ENCODE assay signal across 10 cellular contexts in genomic region chr11:122803306-122803705, GRCh38. TPM values are rescaled to one million over a fixed set of nuclear protein-coding genes. Genes with fewer than 3 reads are reported as not detected.
A peak's percentile ranks its signal among the peaks of the same experiment; 100 is the strongest.
DNase-seq lines count a peak whose midpoint lies in the region; ATAC-seq and TF ChIP-seq lines count a peak whose summit lies in the region.
"Had no signal": no experiment of that assay in that cellular context is flagged by ENCODE, and none has a peak within 500 bp of the region (broad histone marks: within the 10 kb centered on the region; RNA-seq: fewer than 3 reads in every experiment).

No MANE protein-coding gene starts in this region.

- no peak for TF ChIP-seq CTCF in fibroblast of villous mesenchyme (IDR thresholded peaks at IDR 0.05; ENCODE audit: insufficient read depth, low read depth, low read length)
- TF ChIP-seq CTCF in suprapubic skin (IDR thresholded peaks at IDR 0.05): no peak

- WGBS in suprapubic skin: 35% methylated on average over 2 of the region's 2 CpGs

- H3K27ac Mint-ChIP-seq in activated naive CD8-positive, alpha-beta T cell treated with anti-CD3 and anti-CD28 coated beads, Interleukin-2, amount 10 ng/mL, durations not matched to agents 7 days and 5 days: peak overlapping the region; percentile 18

- peak overlapping the region; percentile 41 for H3K27ac ChIP-seq in suprapubic skin
- H3K27ac ChIP-seq: pancreas had no signal

- no peaks in the 10 kb centered on the region for H3K27me3 Mint-ChIP-seq in activated naive CD8-positive, alpha-beta T cell treated with anti-CD3 and anti-CD28 coated beads, Interleukin-2, amount 10 ng/mL, durations not matched to agents 7 days and 5 days

- no peak overlapping the region for H3K4me3 Mint-ChIP-seq in activated naive CD8-positive, alpha-beta T cell treated with anti-CD3 and anti-CD28 coated beads, Interleukin-2, amount 10 ng/mL, durations not matched to agents 7 days and 5 days

- no peak overlapping the region for H3K4me3 ChIP-seq in fibroblast of villous mesenchyme (ENCODE audit: low read depth, low read length)
- H3K4me3 ChIP-seq in suprapubic skin: no peak overlapping the region
- H3K4me3 ChIP-seq: pancreas had no signal

- peaks cover 12% of the 10 kb centered on the region for H3K4me1 Mint-ChIP-seq in activated naive CD8-positive, alpha-beta T cell treated with anti-CD3 and anti-CD28 coated beads, Interleukin-2, amount 10 ng/mL, durations not matched to agents 7 days and 5 days

- TF ChIP-seq EP300 in suprapubic skin (IDR thresholded peaks at IDR 0.05): no peak

- no peaks in the 10 kb centered on the region for H3K36me3 ChIP-seq in suprapubic skin
- H3K36me3 ChIP-seq: pancreas had no signal

- H3K27me3 ChIP-seq in suprapubic skin: no peaks in the 10 kb centered on the region
- H3K27me3 ChIP-seq: pancreas had no signal

- H3K9me3 ChIP-seq in suprapubic skin: no peaks in the 10 kb centered on the region
- H3K9me3 ChIP-seq: pancreas had no signal

- no peak for TF ChIP-seq POLR2A in suprapubic skin (IDR thresholded peaks at IDR 0.05)

- CTCF ChIA-PET in HEK293T (lab: Yijun Ruan, JAX): no interaction called here

- no peak for ATAC-seq in activated naive CD8-positive, alpha-beta T cell treated with anti-CD3 and anti-CD28 coated beads, Interleukin-2, amount 10 ng/mL, durations not matched to agents 7 days and 5 days (ENCODE audit: low read depth)
- ATAC-seq: pancreas had no signal

- POLR2A ChIA-PET in activated naive CD8-positive, alpha-beta T cell treated with anti-CD3 and anti-CD28 coated beads, Interleukin-2, amount 10 ng/mL, durations not matched to agents 7 days and 5 days (lab: Charles Lee): no interaction called here
- POLR2A ChIA-PET in HEK293T (lab: Yijun Ruan, JAX): no interaction called here

- H3K36me3 Mint-ChIP-seq in activated naive CD8-positive, alpha-beta T cell treated with anti-CD3 and anti-CD28 coated beads, Interleukin-2, amount 10 ng/mL, durations not matched to agents 7 days and 5 days: peaks cover 16% of the 10 kb centered on the region

- H3K4me1 ChIP-seq in suprapubic skin: peaks cover 27% of the 10 kb centered on the region
- H3K4me1 ChIP-seq: pancreas had no signal

- H3K9me3 Mint-ChIP-seq in activated naive CD8-positive, alpha-beta T cell treated with anti-CD3 and anti-CD28 coated beads, Interleukin-2, amount 10 ng/mL, durations not matched to agents 7 days and 5 days: no peaks in the 10 kb centered on the region

- DNase-seq in HCEC 1CT (peak; percentile 49), fibroblast of villous mesenchyme (ENCODE audit: low read depth) (peak; percentile 56), suprapubic skin (ENCODE audit: low spot score in 2 of 2) (no peak), HEK293T (ENCODE audit: extremely low spot score) (no peak), NCI-H82 treated with DMSO at 0.1 percent for 48 hours (lab: John Stamatoyannopoulos, UW; ENCODE audit: unreplicated experiment) (no peak)
- DNase-seq in activated naive CD8-positive, alpha-beta T cell treated with anti-CD3 and anti-CD28 coated beads, Interleukin-2, amount 10 ng/mL, durations not matched to agents 7 days and 5 days: no peak
- no peak for DNase-seq in stimulated activated CD4-positive, alpha-beta T cell treated with anti-CD3 and anti-CD28 coated beads, Interleukin-2, amount 100 ng/mL, for 48 hours
- DNase-seq: NCI-H187 treated with DMSO at 0.1 percent for 48 hours, pancreas, SHP77 treated with DMSO at 0.1 percent for 48 hours had no signal

TF ChIP-seq in HEK293T, 16 proteins besides CTCF, POLR2A, EP300 and RAD21:
- no peak for TF ChIP-seq ZNF384 (IDR thresholded peaks at IDR 0.05)
- TF ChIP-seq ELF4 (IDR thresholded peaks at IDR 0.05): no peak
- no peak for TF ChIP-seq L3MBTL2 (conservative IDR thresholded peaks at IDR 0.05)
- TF ChIP-seq SUZ12 (IDR thresholded peaks at IDR 0.05): no peak
- TF ChIP-seq LEF1 (IDR thresholded peaks at IDR 0.05; ENCODE audit: borderline replicate concordance): no peak
- no peak for TF ChIP-seq FOXK2 (IDR thresholded peaks at IDR 0.05)
- TF ChIP-seq FOXA1 (IDR thresholded peaks at IDR 0.05): no peak
- no peak for TF ChIP-seq HDGF (IDR thresholded peaks at IDR 0.05; ENCODE audit: borderline replicate concordance)
- TF ChIP-seq NFRKB (IDR thresholded peaks at IDR 0.05): no peak
- no peak for TF ChIP-seq CTBP1 (IDR thresholded peaks at IDR 0.05; ENCODE audit: borderline replicate concordance)
- no peak for TF ChIP-seq ARNT (IDR thresholded peaks at IDR 0.05)
- TF ChIP-seq SP1 (IDR thresholded peaks at IDR 0.05): no peak
- no peak for TF ChIP-seq PKNOX1 (IDR thresholded peaks at IDR 0.05)
- TF ChIP-seq FOXM1 (IDR thresholded peaks at IDR 0.05; ENCODE audit: borderline replicate concordance): no peak
- no peak for TF ChIP-seq TARDBP (IDR thresholded peaks at IDR 0.05)
- no peak for TF ChIP-seq BHLHE40 (IDR thresholded peaks at IDR 0.05; ENCODE audit: borderline replicate concordance)

RNA-seq across cellular contexts. Expression of gene CRTAM, which starts 35.0 kb away (rescaled TPM):
- 10 to 100 TPM; 18.9 to 20.8 TPM for total RNA-seq in activated naive CD8-positive, alpha-beta T cell treated with anti-CD3 and anti-CD28 coated beads, Interleukin-2, amount 10 ng/mL, durations not matched to agents 7 days and 5 days
- total RNA-seq in fibroblast of villous mesenchyme: not detected in 2 replicates
- total RNA-seq in suprapubic skin: under 1 TPM in 1 of 4 donors, not detected in 3; 0.21 TPM

Comparison
In these comparisons a context has a peak if more than half of its experiments do, and no peak if none do; other contexts are left out.
1. DNase-seq: peak in HCEC 1CT (single experiment) and fibroblast of villous mesenchyme (single experiment); none in activated naive CD8-positive, alpha-beta T cell treated with anti-CD3 and anti-CD28 coated beads, Interleukin-2, amount 10 ng/mL, durations not matched to agents 7 days and 5 days (single experiment), suprapubic skin (0 of 2), stimulated activated CD4-positive, alpha-beta T cell treated with anti-CD3 and anti-CD28 coated beads, Interleukin-2, amount 100 ng/mL, for 48 hours (0 of 2), HEK293T (single experiment) and NCI-H82 treated with DMSO at 0.1 percent for 48 hours (single experiment).
2. RNA of gene CRTAM, which starts 35.0 kb away (total RNA-seq): 18.9 to 20.8 TPM in activated naive CD8-positive, alpha-beta T cell treated with anti-CD3 and anti-CD28 coated beads, Interleukin-2, amount 10 ng/mL, durations not matched to agents 7 days and 5 days; 0.21 TPM in suprapubic skin and not detected in fibroblast of villous mesenchyme; every median in the first group is over 10 times any median in the second.